In genomic region chr7:70634610-70635068, GRCh38 we compare ENCODE assay signal across 16 cellular contexts.
DNase-seq lines count a peak whose midpoint lies in the region; ATAC-seq, FAIRE-seq and TF ChIP-seq lines count a peak whose summit lies in the region.
"Had no signal": no experiment of that assay in that cellular context is flagged by ENCODE, and none has a peak within 500 bp of the region (broad histone marks: within the 10 kb centered on the region; RNA-seq: fewer than 3 reads in every experiment).

No MANE protein-coding gene starts in this region.

- POLR2A ChIA-PET in HepG2 (lab: Yijun Ruan, JAX) = no interaction called here

- H3K79me2 ChIP-seq in HepG2 (ENCODE audit: insufficient read depth, low read length) = no peaks in the 10 kb centered on the region

- H3K4me1 ChIP-seq in HepG2 (ENCODE audit: insufficient read depth, low read length) = no peaks in the 10 kb centered on the region
- peaks cover 0 to 4% (median 2%) of the 10 kb centered on the region in 4 donors for H3K4me1 ChIP-seq in right lobe of liver
- no peaks in the 10 kb centered on the region for H3K4me1 ChIP-seq in breast epithelium
- H3K4me1 ChIP-seq: body of pancreas had no signal

- intact Hi-C loops in HepG2 (cut with micrococcal nuclease; ENCODE audit: unreplicated experiment) (no loop called here), right lobe of liver (cut with DNase I) (no loop called here), breast epithelium (cut with DNase I; ENCODE audit: low total_unique reads) (no loop called here)

- H3K27ac ChIP-seq in HepG2 (ENCODE audit: extremely low read length, insufficient read depth, low read length) (no peak overlapping the region), right lobe of liver (no peak overlapping the region), breast epithelium (no peak overlapping the region)
- H3K27ac ChIP-seq: body of pancreas had no signal

- H3K36me3 Mint-ChIP-seq in stimulated activated memory B cell treated with anti-CD40 and anti-IgM and Interleukin-4, amounts not matched to agents 10 μg/mL and 1 μg/mL and 100 μg/mL, for 72 hours = no peaks in the 10 kb centered on the region

- no peaks in the 10 kb centered on the region for H3K9me3 Mint-ChIP-seq in stimulated activated memory B cell treated with anti-CD40 and anti-IgM and Interleukin-4, amounts not matched to agents 10 μg/mL and 1 μg/mL and 100 μg/mL, for 72 hours
- H3K9me3 Mint-ChIP-seq: type B pancreatic cell had no signal

- H3K27ac Mint-ChIP-seq in stimulated activated memory B cell treated with anti-CD40 and anti-IgM and Interleukin-4, amounts not matched to agents 10 μg/mL and 1 μg/mL and 100 μg/mL, for 72 hours = no peak overlapping the region
- H3K27ac Mint-ChIP-seq: B cell, type B pancreatic cell had no signal

- H3K4me1 Mint-ChIP-seq in stimulated activated memory B cell treated with anti-CD40 and anti-IgM and Interleukin-4, amounts not matched to agents 10 μg/mL and 1 μg/mL and 100 μg/mL, for 72 hours = no peaks in the 10 kb centered on the region
- H3K4me1 Mint-ChIP-seq: B cell had no signal

- WGBS in HepG2 (ENCODE audit: low lambda C conversion rate) = 44% methylated on average over 7 of the region's 8 CpGs
- WGBS in right lobe of liver (ENCODE audit: insufficient coverage, low coverage, low lambda C conversion rate, missing lambda C conversion rate) = 93% methylated on average over 5 of the region's 8 CpGs

- DNase-seq in HepG2 (ENCODE audit: low spot score) = no peak
- no peak for DNase-seq in right lobe of liver
- peak; percentile 29 for DNase-seq in amniotic epithelial cell (ENCODE audit: low read depth)
- DNase-seq in glomerular visceral epithelial cell (ENCODE audit: extremely low spot score) = peak; percentile 2
- no peak for DNase-seq in breast epithelium (ENCODE audit: low spot score in 2 of 2)
- DNase-seq in germinal center (ENCODE audit: low spot score) = no peak
- no peak for DNase-seq in epidermal melanocyte (ENCODE audit: insufficient read length, low spot score)
- DNase-seq: body of pancreas; effector memory CD4-positive, alpha-beta T cell; hypothalamus; NCI-H2171; occipital lobe; small intestine had no signal

- no peak overlapping the region for H3K4me3 Mint-ChIP-seq in stimulated activated memory B cell treated with anti-CD40 and anti-IgM and Interleukin-4, amounts not matched to agents 10 μg/mL and 1 μg/mL and 100 μg/mL, for 72 hours
- H3K4me3 Mint-ChIP-seq: B cell, type B pancreatic cell had no signal

- no peak for TF ChIP-seq EP300 in HepG2 (IDR thresholded peaks at IDR 0.05; ENCODE audit: low read depth in 2 of 2, low read length in 2 of 2)
- TF ChIP-seq EP300 in HepG2 (CRISPR knock-in tag; IDR thresholded peaks at IDR 0.05; ENCODE audit: borderline replicate concordance) = no peak

- no peak for FAIRE-seq in HepG2 (lab: Jason Lieb, UNC)
- FAIRE-seq: small intestine had no signal

- H3K27me3 ChIP-seq in HepG2 (ENCODE audit: control insufficient read depth in 1 of 2, insufficient read depth in 2 of 2, low read length in 2 of 2) (no peaks in the 10 kb centered on the region; a peak in 1 of 5 replicates), right lobe of liver (no peaks in the 10 kb centered on the region), breast epithelium (no peaks in the 10 kb centered on the region)
- H3K27me3 ChIP-seq: body of pancreas had no signal

- no peak overlapping the region for H2AFZ ChIP-seq in HepG2 (ENCODE audit: low read length)

- no peak for ATAC-seq in HepG2
- ATAC-seq in right lobe of liver = no peak
- no peak for ATAC-seq in stimulated activated memory B cell treated with anti-CD40 and anti-IgM and Interleukin-4, amounts not matched to agents 10 μg/mL and 1 μg/mL and 100 μg/mL, for 72 hours
- ATAC-seq: body of pancreas had no signal

- H3K9me3 ChIP-seq in HepG2 (ENCODE audit: low read length) = no peaks in the 10 kb centered on the region
- no peaks in the 10 kb centered on the region for H3K9me3 ChIP-seq in right lobe of liver
- no peaks in the 10 kb centered on the region for H3K9me3 ChIP-seq in breast epithelium
- H3K9me3 ChIP-seq: body of pancreas had no signal

- H3K4me3 ChIP-seq in HepG2 (replicated peaks in 1 of 3; ENCODE audit: insufficient read depth in 1 of 3, low read depth in 2 of 3, low read length in 3 of 3) (no peak overlapping the region), right lobe of liver (no peak overlapping the region), breast epithelium (no peak overlapping the region)
- H3K4me3 ChIP-seq: body of pancreas had no signal

- no peaks in the 10 kb centered on the region for H3K36me3 ChIP-seq in HepG2 (replicated peaks in 1 of 2; ENCODE audit: control insufficient read depth in 1 of 2, insufficient read depth in 2 of 2, low read length in 2 of 2)
- no peaks in the 10 kb centered on the region for H3K36me3 ChIP-seq in right lobe of liver
- no peaks in the 10 kb centered on the region for H3K36me3 ChIP-seq in breast epithelium

- BruUV-seq in HepG2 (replicated peaks; lab: Mats Ljungman, UMichigan) = no TSS peak

- CTCF ChIA-PET in HepG2 (lab: Yijun Ruan, JAX; ENCODE audit: low intra/inter-chr PET ratio, low total read pairs) = no interaction called here

- H3K27me3 Mint-ChIP-seq in stimulated activated memory B cell treated with anti-CD40 and anti-IgM and Interleukin-4, amounts not matched to agents 10 μg/mL and 1 μg/mL and 100 μg/mL, for 72 hours = no peaks in the 10 kb centered on the region
- H3K27me3 Mint-ChIP-seq: B cell had no signal

- TF ChIP-seq POLR2A in HepG2 (IDR thresholded peaks at IDR 0.05; ENCODE audit: insufficient read depth in 1 of 2, low read depth in 2 of 2, low read length in 2 of 2) (no peak), right lobe of liver (IDR thresholded peaks at IDR 0.05) (no peak), breast epithelium (IDR thresholded peaks at IDR 0.05) (no peak)

- in situ Hi-C loops in HepG2 (cut with HindIII; ENCODE audit: extremely low pct_ligation_motif_present, low pct_unique_long_range_greater_than_20kb) = no loop called here

- H3K4me2 ChIP-seq in HepG2 (ENCODE audit: low read depth, low read length) = no peak overlapping the region

- TF ChIP-seq CTCF in HepG2 (CRISPR knock-in tag; IDR thresholded peaks at IDR 0.05) (no peak), right lobe of liver (IDR thresholded peaks at IDR 0.05) (no peak), breast epithelium (IDR thresholded peaks at IDR 0.05) (no peak)

- H3K9ac ChIP-seq in HepG2 (ENCODE audit: insufficient read depth, low read depth, low read length) = no peak overlapping the region

- no peak for TF ChIP-seq RAD21 in HepG2 (CRISPR knock-in tag; IDR thresholded peaks at IDR 0.05)

- H4K20me1 ChIP-seq in HepG2 (ENCODE audit: insufficient read depth, low read length) = no peaks in the 10 kb centered on the region

TF ChIP-seq in HepG2, 621 proteins besides CTCF, POLR2A, EP300 and RAD21:
- TF ChIP-seq MNT (IDR thresholded peaks at IDR 0.05) (peak; percentile 81), MLX (CRISPR knock-in tag; IDR thresholded peaks at IDR 0.05) (no peak), ZNF777 (CRISPR knock-in tag; IDR thresholded peaks at IDR 0.05) (no peak), ESRRA (CRISPR knock-in tag; IDR thresholded peaks at IDR 0.05; ENCODE audit: low read depth) (no peak), MXI1 (IDR thresholded peaks at IDR 0.05; ENCODE audit: borderline replicate concordance, low read depth, low read length) (no peak), TGIF2 (CRISPR knock-in tag; IDR thresholded peaks at IDR 0.05) (no peak)

Comparison
In these comparisons a context has a peak if more than half of its experiments do, and no peak if none do; other contexts are left out.
1. DNase-seq: peak in amniotic epithelial cell (single experiment) and glomerular visceral epithelial cell (single experiment); none in HepG2 (single experiment), right lobe of liver (0 of 3), breast epithelium (0 of 2), germinal center (single experiment) and epidermal melanocyte (single experiment).